ENCODE assay signal across 19 cellular contexts in the genomic region with DNA sequence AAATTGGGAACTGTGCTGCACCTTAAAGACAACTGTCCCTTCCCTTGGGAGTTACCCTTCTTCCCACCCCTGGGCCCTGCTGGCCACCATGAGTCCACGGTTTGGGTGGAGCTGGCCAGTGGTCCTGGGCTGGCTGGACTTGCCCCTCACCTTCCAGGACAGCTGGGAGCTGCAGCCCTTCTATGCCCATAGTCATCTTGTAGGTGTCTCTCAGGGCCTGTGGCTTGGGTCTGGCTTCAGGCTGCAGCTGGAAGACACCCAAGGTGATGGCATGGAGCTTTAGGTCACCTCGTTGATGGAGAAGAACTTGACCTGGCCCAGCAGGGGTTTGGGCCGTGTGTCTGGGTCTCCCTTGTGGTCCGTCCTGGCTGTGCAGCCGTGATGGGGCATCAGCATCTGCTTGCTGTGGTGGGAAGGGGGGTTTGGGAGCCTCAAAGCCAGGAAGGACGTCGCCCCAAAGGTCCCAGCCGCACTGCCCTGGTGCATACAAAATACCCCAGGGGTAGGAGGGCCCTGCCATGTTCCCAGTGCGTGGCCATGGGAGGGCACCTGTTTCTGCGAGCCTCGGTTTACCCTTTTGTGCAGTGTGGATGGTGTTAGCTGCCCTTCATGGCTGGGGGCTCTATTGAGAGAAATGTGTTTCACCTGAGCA. TPM values are rescaled to one million over a fixed set of nuclear protein-coding genes. Genes with fewer than 3 reads are reported as not detected.
"Had no signal": no experiment of that assay in that cellular context is flagged by ENCODE, and none has a peak within 500 bp of the region (broad histone marks: within the 10 kb centered on the region; RNA-seq: fewer than 3 reads in every experiment).

No MANE protein-coding gene starts in this region.

- H3K27ac ChIP-seq: cardiac muscle cell, gastrocnemius medialis, hepatocyte, psoas muscle, SJSA1, thyroid gland had no signal

- H3K36me3 ChIP-seq: cardiac muscle cell, gastrocnemius medialis, SJSA1, thyroid gland had no signal

- DNase-seq: activated CD4-positive, alpha-beta T cell treated with anti-CD3 and anti-CD28 coated beads, Interleukin-2, amount 50 U/mL, for 48 hours; activated CD4-positive, CD25-positive, alpha-beta regulatory T cell treated with anti-CD3 and anti-CD28 coated beads, Interleukin-2, amount 50 U/mL, for 72 hours; activated gamma-delta T cell; activated naive CD8-positive, alpha-beta T cell treated with anti-CD3 and anti-CD28 coated beads for 36 hours; activated T-cell treated with anti-CD3 and anti-CD28 coated beads, Interleukin-2, amount 50 U/mL, for 48 hours; aorta; effector memory CD4-positive, alpha-beta T cell; gastrocnemius medialis; kidney glomerular epithelial cell; midbrain; stimulated activated CD4-positive, alpha-beta T cell treated with anti-CD3 and anti-CD28 coated beads, Interleukin-4, amount 100 ng/mL, for 1 hour; SW 1271; thyroid gland had no signal

- H3K4me3 ChIP-seq: cardiac muscle cell, gastrocnemius medialis, hepatocyte, lung, psoas muscle, SJSA1, thyroid gland had no signal

- H3K27me3 ChIP-seq: cardiac muscle cell, gastrocnemius medialis, hepatocyte, thyroid gland had no signal

- H3K4me1 ChIP-seq: SJSA1, thyroid gland had no signal

- H3K9me3 ChIP-seq: gastrocnemius medialis, psoas muscle, SJSA1, thyroid gland had no signal

- ATAC-seq: gastrocnemius medialis; naive thymus-derived CD8-positive, alpha-beta T cell; psoas muscle had no signal

RNA-seq across cellular contexts. Expression of a gene that starts 8.9 kb away (rescaled TPM):
- total RNA-seq: SJSA1 had no signal
- polyA plus RNA-seq: naive thymus-derived CD8-positive, alpha-beta T cell had no signal
